18 cellular contexts compared by ENCODE assay signal in genomic region chr18:76691800-76692199, GRCh38.
DNase-seq lines count a peak whose midpoint lies in the region; ATAC-seq and TF ChIP-seq lines count a peak whose summit lies in the region.
"Had no signal": no experiment of that assay in that cellular context is flagged by ENCODE, and none has a peak within 500 bp of the region (broad histone marks: within the 10 kb centered on the region; RNA-seq: fewer than 3 reads in every experiment).

No MANE protein-coding gene starts in this region.

- no peaks in the 10 kb centered on the region for H3K36me3 ChIP-seq in tibial artery
- H3K36me3 ChIP-seq: SJCRH30 had no signal

- no peaks in the 10 kb centered on the region for H3K4me1 ChIP-seq in tibial artery
- H3K4me1 ChIP-seq: SJCRH30 had no signal

- peaks cover 9% of the 10 kb centered on the region for H3K4me1 Mint-ChIP-seq in T-helper 2 cell treated with Interferon-gamma antibody and Interleukin-4, amounts not matched to agents 5 μg/mL and 100 μg/mL, for 36 hours (ENCODE audit: low read depth)

- peak; percentile 7 for DNase-seq in ELR (ENCODE audit: low read depth)
- DNase-seq in dedifferentiated amniotic fluid mesenchymal stem cell (ENCODE audit: extremely low spot score) = peak; percentile 47
- peak; percentile 54 for DNase-seq in fibroblast of villous mesenchyme (ENCODE audit: low read depth)
- peak; percentile 32 to 53 for DNase-seq in tibial artery
- DNase-seq in T-helper 2 cell treated with Interferon-gamma antibody and Interleukin-4, amounts not matched to agents 5 μg/mL and 100 μg/mL, for 36 hours (ENCODE audit: low spot score) = no peak
- no peak for DNase-seq in activated naive CD4-positive, alpha-beta T cell treated with anti-CD3 and anti-CD28 coated beads, Interleukin-2, amount 50 U/mL, for 72 hours (ENCODE audit: low spot score in 2 of 2)
- no peak for DNase-seq in NCI-H226
- DNase-seq: AML-193; Calu3; CD4-positive, CD25-positive, alpha-beta regulatory T cell; DMS79; GF-D8; Kasumi-1; NCI-H1417; NCI-H2029; NCI-H524; SJCRH30 had no signal

- no peaks in the 10 kb centered on the region for H3K9me3 Mint-ChIP-seq in T-helper 2 cell treated with Interferon-gamma antibody and Interleukin-4, amounts not matched to agents 5 μg/mL and 100 μg/mL, for 36 hours
- H3K9me3 Mint-ChIP-seq in activated naive CD4-positive, alpha-beta T cell treated with anti-CD3 and anti-CD28 coated beads, Interleukin-2, amount 50 U/mL, for 72 hours = no peaks in the 10 kb centered on the region
- H3K9me3 Mint-ChIP-seq: CD4-positive, CD25-positive, alpha-beta regulatory T cell had no signal

- peaks cover 40% of the 10 kb centered on the region for H3K27me3 Mint-ChIP-seq in T-helper 2 cell treated with Interferon-gamma antibody and Interleukin-4, amounts not matched to agents 5 μg/mL and 100 μg/mL, for 36 hours (ENCODE audit: low read depth)

- H3K4me3 Mint-ChIP-seq in T-helper 2 cell treated with Interferon-gamma antibody and Interleukin-4, amounts not matched to agents 5 μg/mL and 100 μg/mL, for 36 hours = no peak overlapping the region
- H3K4me3 Mint-ChIP-seq: CD4-positive, CD25-positive, alpha-beta regulatory T cell had no signal

- H3K4me3 ChIP-seq in fibroblast of villous mesenchyme (ENCODE audit: low read depth, low read length) = no peak overlapping the region
- H3K4me3 ChIP-seq in tibial artery = no peak overlapping the region
- H3K4me3 ChIP-seq: A549, SJCRH30 had no signal

- TF ChIP-seq CTCF in fibroblast of villous mesenchyme (IDR thresholded peaks at IDR 0.05; ENCODE audit: insufficient read depth, low read depth, low read length) (no peak), tibial artery (IDR thresholded peaks at IDR 0.05) (no peak)

- H3K27ac Mint-ChIP-seq in T-helper 2 cell treated with Interferon-gamma antibody and Interleukin-4, amounts not matched to agents 5 μg/mL and 100 μg/mL, for 36 hours = no peak overlapping the region
- H3K27ac Mint-ChIP-seq in activated naive CD4-positive, alpha-beta T cell treated with anti-CD3 and anti-CD28 coated beads, Interleukin-2, amount 50 U/mL, for 72 hours = no peak overlapping the region
- H3K27ac Mint-ChIP-seq: CD4-positive, CD25-positive, alpha-beta regulatory T cell had no signal

- intact Hi-C loops in tibial artery (cut with DNase I; ENCODE audit: low total_unique reads) = no loop called here

- H3K27ac ChIP-seq in tibial artery = no peak overlapping the region
- H3K27ac ChIP-seq: A549, SJCRH30 had no signal

- ATAC-seq in activated naive CD4-positive, alpha-beta T cell treated with anti-CD3 and anti-CD28 coated beads, Interleukin-2, amount 50 U/mL, for 72 hours = no peak
- ATAC-seq: A549 had no signal

- peaks cover 0 to 28% of the 10 kb centered on the region in 2 donors for H3K27me3 ChIP-seq in tibial artery
- H3K27me3 ChIP-seq: SJCRH30 had no signal

- no peaks in the 10 kb centered on the region for H3K36me3 Mint-ChIP-seq in T-helper 2 cell treated with Interferon-gamma antibody and Interleukin-4, amounts not matched to agents 5 μg/mL and 100 μg/mL, for 36 hours (ENCODE audit: low read depth)
- H3K36me3 Mint-ChIP-seq in activated naive CD4-positive, alpha-beta T cell treated with anti-CD3 and anti-CD28 coated beads, Interleukin-2, amount 50 U/mL, for 72 hours = peaks cover 5 to 7% of the 10 kb centered on the region in 2 donors
- H3K36me3 Mint-ChIP-seq: CD4-positive, CD25-positive, alpha-beta regulatory T cell had no signal

- no peaks in the 10 kb centered on the region for H3K9me3 ChIP-seq in tibial artery
- H3K9me3 ChIP-seq: SJCRH30 had no signal

Comparison
In these comparisons a context has a peak if more than half of its experiments do, and no peak if none do; other contexts are left out.
1. DNase-seq: peak in ELR (single experiment), dedifferentiated amniotic fluid mesenchymal stem cell (single experiment), fibroblast of villous mesenchyme (single experiment) and tibial artery (2 of 2); none in T-helper 2 cell treated with Interferon-gamma antibody and Interleukin-4, amounts not matched to agents 5 μg/mL and 100 μg/mL, for 36 hours (single experiment), activated naive CD4-positive, alpha-beta T cell treated with anti-CD3 and anti-CD28 coated beads, Interleukin-2, amount 50 U/mL, for 72 hours (0 of 2) and NCI-H226 (single experiment).